Comparison of ENCODE assay signal across 25 cellular contexts in the genomic region with DNA sequence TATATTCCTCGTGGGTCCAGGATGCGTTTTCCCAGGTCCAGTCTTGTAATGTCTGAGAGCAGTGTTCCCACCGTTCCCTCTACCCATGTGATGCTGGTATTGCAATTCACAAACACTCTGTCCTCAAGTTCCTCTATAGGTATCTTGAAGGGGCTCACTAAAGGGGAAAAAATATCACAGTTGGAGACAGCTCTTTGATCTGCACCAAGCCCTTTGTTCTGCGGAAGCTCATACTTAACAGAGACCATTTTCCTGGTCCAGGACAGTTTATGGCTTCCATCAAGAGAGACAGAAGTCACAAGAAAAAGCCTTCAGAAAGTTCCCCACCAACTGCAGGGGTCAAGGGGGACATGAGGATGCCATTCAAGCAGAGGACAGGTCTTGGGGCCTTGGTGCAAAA. TPM values are rescaled to one million over a fixed set of nuclear protein-coding genes. Genes with fewer than 3 reads are reported as not detected.
DNase-seq lines count a peak whose midpoint lies in the region; ATAC-seq and TF ChIP-seq lines count a peak whose summit lies in the region.
"Had no signal": no experiment of that assay in that cellular context is flagged by ENCODE, and none has a peak within 500 bp of the region (broad histone marks: within the 10 kb centered on the region; RNA-seq: fewer than 3 reads in every experiment).

No MANE protein-coding gene starts in this region.

- intact Hi-C loops in CD4-positive, alpha-beta memory T cell (cut with micrococcal nuclease), result no loop called here
- intact Hi-C loops in left ventricle myocardium inferior (cut with micrococcal nuclease), result no loop called here

- ATAC-seq in CD4-positive, CD25-positive, alpha-beta regulatory T cell (ENCODE audit: low read depth in 2 of 2), result no peak
- ATAC-seq in activated CD8-positive, alpha-beta T cell treated with anti-CD3 and anti-CD28 coated beads, Interleukin-2, amount 10 ng/mL, durations not matched to agents 7 days and 5 days, result no peak
- ATAC-seq in effector memory CD8-positive, alpha-beta T cell (replicated peaks), result no peak
- ATAC-seq in GM21786 (IDR thresholded peaks at IDR 0.05; ENCODE audit: unreplicated experiment) (no peak), GM18861 (IDR thresholded peaks at IDR 0.05; ENCODE audit: unreplicated experiment) (no peak), GM18517 (IDR thresholded peaks at IDR 0.05; ENCODE audit: unreplicated experiment) (no peak)
- ATAC-seq: gastroesophageal sphincter; stimulated activated naive B cell treated with anti-CD40 and anti-IgM and Interleukin-4, amounts not matched to agents 10 μg/mL and 1 μg/mL and 100 μg/mL, for 72 hours; WTC11 had no signal

- no peaks in the 10 kb centered on the region for H3K27me3 Mint-ChIP-seq in CD4-positive, CD25-positive, alpha-beta regulatory T cell
- peaks cover 0 to 1% of the 10 kb centered on the region in 2 donors for H3K27me3 Mint-ChIP-seq in CD4-positive, alpha-beta memory T cell
- H3K27me3 Mint-ChIP-seq in activated CD8-positive, alpha-beta T cell treated with anti-CD3 and anti-CD28 coated beads, Interleukin-2, amount 10 ng/mL, durations not matched to agents 7 days and 5 days (ENCODE audit: low read depth), result no peaks in the 10 kb centered on the region
- no peaks in the 10 kb centered on the region for H3K27me3 Mint-ChIP-seq in effector memory CD8-positive, alpha-beta T cell

- peaks cover 50% of the 10 kb centered on the region for H3K36me3 Mint-ChIP-seq in CD4-positive, CD25-positive, alpha-beta regulatory T cell
- H3K36me3 Mint-ChIP-seq in CD4-positive, alpha-beta memory T cell, result peaks cover 43 to 57% of the 10 kb centered on the region in 2 donors
- peaks cover 72% of the 10 kb centered on the region for H3K36me3 Mint-ChIP-seq in activated CD8-positive, alpha-beta T cell treated with anti-CD3 and anti-CD28 coated beads, Interleukin-2, amount 10 ng/mL, durations not matched to agents 7 days and 5 days (ENCODE audit: low read depth)
- peaks cover 62% of the 10 kb centered on the region for H3K36me3 Mint-ChIP-seq in effector memory CD8-positive, alpha-beta T cell (ENCODE audit: insufficient read depth)
- H3K36me3 Mint-ChIP-seq: stimulated activated naive B cell treated with anti-CD40 and anti-IgM and Interleukin-4, amounts not matched to agents 10 μg/mL and 1 μg/mL and 100 μg/mL, for 72 hours; WTC11 had no signal

- peak overlapping the region; percentile 92 to 99 (median 98) for H3K4me3 Mint-ChIP-seq in CD4-positive, CD25-positive, alpha-beta regulatory T cell
- H3K4me3 Mint-ChIP-seq in CD4-positive, alpha-beta memory T cell, result peak overlapping the region; percentile 91 to 100 (median 97)
- peak overlapping the region; percentile 84 for H3K4me3 Mint-ChIP-seq in activated CD8-positive, alpha-beta T cell treated with anti-CD3 and anti-CD28 coated beads, Interleukin-2, amount 10 ng/mL, durations not matched to agents 7 days and 5 days
- peak overlapping the region; percentile 73 to 95 for H3K4me3 Mint-ChIP-seq in effector memory CD8-positive, alpha-beta T cell
- H3K4me3 Mint-ChIP-seq: stimulated activated naive B cell treated with anti-CD40 and anti-IgM and Interleukin-4, amounts not matched to agents 10 μg/mL and 1 μg/mL and 100 μg/mL, for 72 hours; WTC11 had no signal

- peak overlapping the region; percentile 100 for H3K4me3 ChIP-seq in CD4-positive, CD25-positive, alpha-beta regulatory T cell (ENCODE audit: low read depth, low read length)
- H3K4me3 ChIP-seq in CD4-positive, alpha-beta memory T cell (ENCODE audit: low read length in 2 of 2), result peak overlapping the region; percentile 89 to 97
- no peak overlapping the region for H3K4me3 ChIP-seq in left ventricle myocardium inferior
- H3K4me3 ChIP-seq: gastroesophageal sphincter, SK-N-MC had no signal

- peaks cover 8 to 65% (median 39%) of the 10 kb centered on the region in 4 donors for H3K4me1 Mint-ChIP-seq in CD4-positive, CD25-positive, alpha-beta regulatory T cell
- peaks cover 33 to 80% (median 54%) of the 10 kb centered on the region in 4 donors for H3K4me1 Mint-ChIP-seq in CD4-positive, alpha-beta memory T cell
- H3K4me1 Mint-ChIP-seq in activated CD8-positive, alpha-beta T cell treated with anti-CD3 and anti-CD28 coated beads, Interleukin-2, amount 10 ng/mL, durations not matched to agents 7 days and 5 days (ENCODE audit: low read depth), result peaks cover 60% of the 10 kb centered on the region
- H3K4me1 Mint-ChIP-seq in effector memory CD8-positive, alpha-beta T cell (ENCODE audit: low read depth in 2 of 2), result peaks cover 64 to 74% of the 10 kb centered on the region in 2 donors

- H3K27ac Mint-ChIP-seq in CD4-positive, CD25-positive, alpha-beta regulatory T cell, result peak overlapping the region; percentile 98 to 100 (median 100)
- peak overlapping the region; percentile 98 to 100 (median 99) for H3K27ac Mint-ChIP-seq in CD4-positive, alpha-beta memory T cell
- peak overlapping the region; percentile 96 for H3K27ac Mint-ChIP-seq in activated CD8-positive, alpha-beta T cell treated with anti-CD3 and anti-CD28 coated beads, Interleukin-2, amount 10 ng/mL, durations not matched to agents 7 days and 5 days
- peak overlapping the region; percentile 95 to 97 for H3K27ac Mint-ChIP-seq in effector memory CD8-positive, alpha-beta T cell
- H3K27ac Mint-ChIP-seq: stimulated activated naive B cell treated with anti-CD40 and anti-IgM and Interleukin-4, amounts not matched to agents 10 μg/mL and 1 μg/mL and 100 μg/mL, for 72 hours; WTC11 had no signal

- peak overlapping the region; percentile 91 for H3K27ac ChIP-seq in CD4-positive, CD25-positive, alpha-beta regulatory T cell (ENCODE audit: insufficient read depth, low read length, poor library complexity, severe bottlenecking)
- H3K27ac ChIP-seq in CD4-positive, alpha-beta memory T cell (ENCODE audit: low read depth, low read length), result peak overlapping the region; percentile 93
- H3K27ac ChIP-seq in left ventricle myocardium inferior (replicated peaks), result no peak overlapping the region
- H3K27ac ChIP-seq: gastroesophageal sphincter, RWPE1, SK-N-MC had no signal

- peaks cover 71% of the 10 kb centered on the region for H3K4me1 ChIP-seq in CD4-positive, CD25-positive, alpha-beta regulatory T cell (ENCODE audit: control insufficient read depth, insufficient read depth, low read length, poor library complexity, severe bottlenecking)
- H3K4me1 ChIP-seq in CD4-positive, alpha-beta memory T cell (ENCODE audit: insufficient read depth, low read length), result peaks cover 69% of the 10 kb centered on the region
- no peaks in the 10 kb centered on the region for H3K4me1 ChIP-seq in left ventricle myocardium inferior
- H3K4me1 ChIP-seq: gastroesophageal sphincter, transverse colon had no signal

- H3K36me3 ChIP-seq in CD4-positive, CD25-positive, alpha-beta regulatory T cell (ENCODE audit: control insufficient read depth, insufficient read depth, low read length), result peaks cover 24% of the 10 kb centered on the region
- H3K36me3 ChIP-seq in CD4-positive, alpha-beta memory T cell (ENCODE audit: insufficient read depth, low read length), result peaks cover 16% of the 10 kb centered on the region
- no peaks in the 10 kb centered on the region for H3K36me3 ChIP-seq in left ventricle myocardium inferior
- H3K36me3 ChIP-seq: esophagus squamous epithelium, gastroesophageal sphincter, transverse colon had no signal

- peak in 1 of 3 donors; percentile 34 for DNase-seq in CD4-positive, CD25-positive, alpha-beta regulatory T cell
- peak in 1 of 5 donors; percentile 21 for DNase-seq in CD4-positive, alpha-beta memory T cell
- DNase-seq in activated CD8-positive, alpha-beta T cell treated with anti-CD3 and anti-CD28 coated beads, Interleukin-2, amount 10 ng/mL, durations not matched to agents 7 days and 5 days, result peak; percentile 32
- DNase-seq in effector memory CD8-positive, alpha-beta T cell, result no peak
- no peak for DNase-seq in left ventricle myocardium inferior
- DNase-seq: activated gamma-delta T cell treated with Interleukin-2 at 50 U/mL for 16 hours; DMS53; esophagus squamous epithelium; GF-D8; hypothalamus; Kasumi-1; NCI-H1694 treated with DMSO at 0.1 percent for 48 hours; NCI-H526 treated with DMSO at 0.1 percent for 48 hours; nucleus accumbens; stimulated activated naive B cell treated with anti-CD40 and anti-IgM and Interleukin-4, amounts not matched to agents 10 μg/mL and 1 μg/mL and 100 μg/mL, for 72 hours; T-helper 9 cell; transverse colon had no signal

- CTCF ChIA-PET in CD4-positive, alpha-beta memory T cell (lab: Charles Lee; ENCODE audit: partially characterized antibody), result interaction anchor here (2.6 kb wide), 1 partner anchor 12 kb away, joined by 14 read pairs; no protein-coding TSS in a partner anchor
- CTCF ChIA-PET in activated CD8-positive, alpha-beta T cell treated with anti-CD3 and anti-CD28 coated beads, Interleukin-2, amount 10 ng/mL, durations not matched to agents 7 days and 5 days (lab: Charles Lee), result interaction anchor here (1.0 to 2.9 kb wide), 5 partner anchors 13 to 142 kb away, joined by 3 to 10 read pairs (median 9); no protein-coding TSS in a partner anchor

- no peaks in the 10 kb centered on the region for H3K9me3 Mint-ChIP-seq in CD4-positive, CD25-positive, alpha-beta regulatory T cell
- peaks cover 0 to 2% (median 0%) of the 10 kb centered on the region in 8 donors for H3K9me3 Mint-ChIP-seq in CD4-positive, alpha-beta memory T cell
- no peaks in the 10 kb centered on the region for H3K9me3 Mint-ChIP-seq in activated CD8-positive, alpha-beta T cell treated with anti-CD3 and anti-CD28 coated beads, Interleukin-2, amount 10 ng/mL, durations not matched to agents 7 days and 5 days (ENCODE audit: insufficient read depth)
- H3K9me3 Mint-ChIP-seq in effector memory CD8-positive, alpha-beta T cell, result no peaks in the 10 kb centered on the region
- H3K9me3 Mint-ChIP-seq: stimulated activated naive B cell treated with anti-CD40 and anti-IgM and Interleukin-4, amounts not matched to agents 10 μg/mL and 1 μg/mL and 100 μg/mL, for 72 hours; WTC11 had no signal

- POLR2A ChIA-PET in CD4-positive, alpha-beta memory T cell (lab: Charles Lee; ENCODE audit: partially characterized antibody), result interaction anchor here (1.0 to 9.2 kb wide), 9 partner anchors 14 to 138 kb away, joined by 3 to 65 read pairs (median 3); partner anchors contain the start of genes JAML, MPZL3 and UBE4A
- POLR2A ChIA-PET in activated CD8-positive, alpha-beta T cell treated with anti-CD3 and anti-CD28 coated beads, Interleukin-2, amount 10 ng/mL, durations not matched to agents 7 days and 5 days (lab: Charles Lee), result interaction anchor here (1.0 to 4.3 kb wide), 7 partner anchors 11 to 124 kb away, joined by 3 to 30 read pairs (median 5); partner anchors contain the start of genes JAML, KMT2A, MPZL3 and UBE4A

- H3K27me3 ChIP-seq in CD4-positive, CD25-positive, alpha-beta regulatory T cell (ENCODE audit: control insufficient read depth, insufficient read depth, low read length), result no peaks in the 10 kb centered on the region
- no peaks in the 10 kb centered on the region for H3K27me3 ChIP-seq in CD4-positive, alpha-beta memory T cell (ENCODE audit: insufficient read depth, low read length)
- peaks cover 44% of the 10 kb centered on the region for H3K27me3 ChIP-seq in left ventricle myocardium inferior (ENCODE audit: low read depth)

- no peaks in the 10 kb centered on the region for H3K9me3 ChIP-seq in CD4-positive, CD25-positive, alpha-beta regulatory T cell (ENCODE audit: control insufficient read depth in 2 of 2, low read length in 2 of 2)
- H3K9me3 ChIP-seq in CD4-positive, alpha-beta memory T cell (ENCODE audit: control insufficient read depth in 1 of 2, low read length in 2 of 2), result no peaks in the 10 kb centered on the region
- no peaks in the 10 kb centered on the region for H3K9me3 ChIP-seq in left ventricle myocardium inferior (replicated peaks)
- H3K9me3 ChIP-seq: esophagus squamous epithelium, gastroesophageal sphincter, transverse colon had no signal

- no peak for TF ChIP-seq CTCF in left ventricle myocardium inferior (IDR thresholded peaks at IDR 0.05; ENCODE audit: borderline replicate concordance)

RNA-seq across cellular contexts. Expression of gene CD3D, which starts 2.1 kb away (rescaled TPM):
- total RNA-seq in CD4-positive, CD25-positive, alpha-beta regulatory T cell, result 476 TPM
- 1,000 to 10,000 TPM; 1,148 to 1,577 (median 1,304) TPM for polyA plus RNA-seq in CD4-positive, CD25-positive, alpha-beta regulatory T cell
- total RNA-seq in CD4-positive, alpha-beta memory T cell, result 100 to 1,000 TPM; 338 to 343 TPM
- polyA plus RNA-seq in CD4-positive, alpha-beta memory T cell, result 1,000 to 10,000 TPM in 1 of 2 donors, 100 to 1,000 TPM in 1; 993 to 1,046 TPM
- 100 to 1,000 TPM; 541 to 588 TPM for total RNA-seq in activated CD8-positive, alpha-beta T cell treated with anti-CD3 and anti-CD28 coated beads, Interleukin-2, amount 10 ng/mL, durations not matched to agents 7 days and 5 days
- not detected for total RNA-seq in left ventricle myocardium inferior
- total RNA-seq: skeletal muscle tissue had no signal

RNA-seq across cellular contexts. Expression of gene CD3G, which starts 3.7 kb away (rescaled TPM):
- total RNA-seq in CD4-positive, CD25-positive, alpha-beta regulatory T cell, result 196 TPM
- polyA plus RNA-seq in CD4-positive, CD25-positive, alpha-beta regulatory T cell, result 100 to 1,000 TPM; 393 to 477 (median 433) TPM
- 100 to 1,000 TPM; 191 to 205 TPM for total RNA-seq in CD4-positive, alpha-beta memory T cell
- 100 to 1,000 TPM; 131 to 417 TPM for polyA plus RNA-seq in CD4-positive, alpha-beta memory T cell
- total RNA-seq in activated CD8-positive, alpha-beta T cell treated with anti-CD3 and anti-CD28 coated beads, Interleukin-2, amount 10 ng/mL, durations not matched to agents 7 days and 5 days, result 100 to 1,000 TPM; 227 to 232 TPM
- 0.16 TPM for total RNA-seq in left ventricle myocardium inferior

RNA-seq across cellular contexts. Expression of gene UBE4A, which starts 19.0 kb away (rescaled TPM):
- total RNA-seq in CD4-positive, CD25-positive, alpha-beta regulatory T cell, result 49.1 TPM
- polyA plus RNA-seq in CD4-positive, CD25-positive, alpha-beta regulatory T cell, result 10 to 100 TPM; 23.5 to 29.2 (median 25.4) TPM
- 10 to 100 TPM; 50.3 to 52.2 TPM for total RNA-seq in CD4-positive, alpha-beta memory T cell
- polyA plus RNA-seq in CD4-positive, alpha-beta memory T cell, result 10 to 100 TPM; 16.9 to 25.5 TPM
- 10 to 100 TPM; 38.5 to 39.8 TPM for total RNA-seq in activated CD8-positive, alpha-beta T cell treated with anti-CD3 and anti-CD28 coated beads, Interleukin-2, amount 10 ng/mL, durations not matched to agents 7 days and 5 days
- 32.6 TPM for total RNA-seq in left ventricle myocardium inferior

RNA-seq across cellular contexts. Expression of gene CD3E, which starts 35.9 kb away (rescaled TPM):
- 585 TPM for total RNA-seq in CD4-positive, CD25-positive, alpha-beta regulatory T cell
- 100 to 1,000 TPM; 704 to 823 (median 778) TPM for polyA plus RNA-seq in CD4-positive, CD25-positive, alpha-beta regulatory T cell
- total RNA-seq in CD4-positive, alpha-beta memory T cell, result 100 to 1,000 TPM; 581 to 618 TPM
- polyA plus RNA-seq in CD4-positive, alpha-beta memory T cell, result 100 to 1,000 TPM; 627 to 999 TPM
- total RNA-seq in activated CD8-positive, alpha-beta T cell treated with anti-CD3 and anti-CD28 coated beads, Interleukin-2, amount 10 ng/mL, durations not matched to agents 7 days and 5 days, result 100 to 1,000 TPM; 515 to 530 TPM
- total RNA-seq in left ventricle myocardium inferior, result 0.60 TPM
- total RNA-seq: skeletal muscle tissue had no signal

Comparison
In these comparisons a context has a peak if more than half of its experiments do, and no peak if none do; other contexts are left out.
1. RNA of gene CD3D, which starts 2.1 kb away (total RNA-seq): 541 to 588 TPM in activated CD8-positive, alpha-beta T cell treated with anti-CD3 and anti-CD28 coated beads, Interleukin-2, amount 10 ng/mL, durations not matched to agents 7 days and 5 days, 476 TPM in CD4-positive, CD25-positive, alpha-beta regulatory T cell (single experiment) and 338 to 343 TPM in CD4-positive, alpha-beta memory T cell; not detected in left ventricle myocardium inferior (single experiment); every median in the first group is over 100 times any median in the second.
2. RNA of gene CD3G, which starts 3.7 kb away (total RNA-seq): 227 to 232 TPM in activated CD8-positive, alpha-beta T cell treated with anti-CD3 and anti-CD28 coated beads, Interleukin-2, amount 10 ng/mL, durations not matched to agents 7 days and 5 days, 191 to 205 TPM in CD4-positive, alpha-beta memory T cell and 196 TPM in CD4-positive, CD25-positive, alpha-beta regulatory T cell (single experiment); 0.16 TPM in left ventricle myocardium inferior (single experiment); every median in the first group is over 100 times any median in the second.
3. Peak in every context shown above with its lines, with median percentiles within 50 percentile points of each other: H3K27ac Mint-ChIP-seq and H3K4me3 Mint-ChIP-seq.